In the genomic region with DNA sequence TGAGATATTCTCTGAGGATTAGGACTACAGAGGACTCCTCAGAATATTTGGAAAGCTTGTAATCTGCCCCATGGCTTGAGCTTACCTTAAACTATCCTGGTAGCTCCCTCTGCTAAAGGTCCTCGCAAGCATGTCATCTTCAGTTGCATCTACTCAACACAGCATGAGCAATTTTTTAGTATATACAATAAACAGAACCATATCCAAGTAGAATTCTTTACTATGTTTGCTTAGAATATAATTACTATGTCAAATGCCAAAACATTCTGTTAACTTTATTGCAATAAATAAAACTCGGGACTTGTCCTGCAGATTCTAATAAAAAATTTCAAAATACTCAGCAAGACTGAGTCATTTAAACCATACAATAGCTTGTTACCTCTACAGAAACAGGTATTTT, we compare ENCODE assay signal across 25 cellular contexts.
"Had no signal": no experiment of that assay in that cellular context is flagged by ENCODE, and none has a peak within 500 bp of the region (broad histone marks: within the 10 kb centered on the region; RNA-seq: fewer than 3 reads in every experiment).

No MANE protein-coding gene starts in this region.

- DNase-seq: natural killer cell; occipital lobe; ovary; posterior cingulate gyrus; psoas muscle; right cardiac atrium; right lobe of liver; sigmoid colon; small intestine; stimulated activated CD4-positive, alpha-beta T cell treated with anti-CD3 and anti-CD28 coated beads, Interleukin-15, amount 100 ng/mL, for 24 hours; stimulated activated CD4-positive, alpha-beta T cell treated with anti-CD3 and anti-CD28 coated beads, Interleukin-2, amount 100 ng/mL, for 24 hours; stimulated activated CD4-positive, alpha-beta T cell treated with anti-CD3 and anti-CD28 coated beads, Interleukin-2, amount 100 ng/mL, for 48 hours; stimulated activated CD4-positive, alpha-beta T cell treated with anti-CD3 and anti-CD28 coated beads, Interleukin-4, amount 100 ng/mL, for 24 hours; stimulated activated naive B cell treated with anti-CD40 and anti-IgM and Interleukin-4, amounts not matched to agents 10 μg/mL and 1 μg/mL and 100 μg/mL, for 72 hours; stimulated activated naive CD4-positive, alpha-beta T cell treated with Interleukin-2 at 50 U/mL for 16 hours; stomach; thyroid gland; trophoblast cell; upper lobe of left lung had no signal

- H3K4me3 ChIP-seq: neural progenitor cell, ovary, psoas muscle, right lobe of liver, sigmoid colon, stomach, thoracic aorta, thyroid gland, tibial nerve, upper lobe of left lung, vagina had no signal

- H3K9ac ChIP-seq: neural progenitor cell, parathyroid adenoma had no signal

- H3K4me2 ChIP-seq: neural progenitor cell had no signal

- H2AFZ ChIP-seq: neural progenitor cell, parathyroid adenoma had no signal

- H3K4me1 ChIP-seq: neural progenitor cell, parathyroid adenoma, sigmoid colon, thyroid gland, tibial nerve, upper lobe of left lung, vagina had no signal

- ATAC-seq: natural killer cell; psoas muscle; right cardiac atrium; right lobe of liver; stimulated activated effector memory CD8-positive, alpha-beta T cell treated with anti-CD3 and anti-CD28 coated beads, Interleukin-12 subunit alpha, Interleukin-12 subunit beta, amount 100 ng/mL, for 72 hours; stimulated activated naive B cell treated with anti-CD40 and anti-IgM and Interleukin-4, amounts not matched to agents 10 μg/mL and 1 μg/mL and 100 μg/mL, for 72 hours had no signal

- H3K36me3 ChIP-seq: neural progenitor cell, ovary, sigmoid colon, stomach, thoracic aorta, thyroid gland, tibial nerve, upper lobe of left lung, vagina had no signal

- H3K27ac ChIP-seq: neural progenitor cell, ovary, parathyroid adenoma, psoas muscle, right lobe of liver, sigmoid colon, stomach, thoracic aorta, thyroid gland, tibial nerve, upper lobe of left lung, vagina had no signal

- H3K9me3 ChIP-seq: ovary, psoas muscle, right lobe of liver, sigmoid colon, stomach, thoracic aorta, thyroid gland, tibial nerve, upper lobe of left lung, vagina had no signal

- H3K27me3 ChIP-seq: neural progenitor cell, ovary, right lobe of liver, sigmoid colon, stomach, thyroid gland, tibial nerve, upper lobe of left lung, vagina had no signal

- H3K79me2 ChIP-seq: parathyroid adenoma had no signal
